ENCODE assay signal across 18 cellular contexts in genomic region chr20:38046572-38046971, GRCh38. TPM values are rescaled to one million over a fixed set of nuclear protein-coding genes. Genes with fewer than 3 reads are reported as not detected.
DNase-seq lines count a peak whose midpoint lies in the region; ATAC-seq and TF ChIP-seq lines count a peak whose summit lies in the region.
"Had no signal": no experiment of that assay in that cellular context is flagged by ENCODE, and none has a peak within 500 bp of the region (broad histone marks: within the 10 kb centered on the region; RNA-seq: fewer than 3 reads in every experiment).

No MANE protein-coding gene starts in this region.

- H3K27ac Mint-ChIP-seq in GM23338 = peak overlapping the region; percentile 53
- peak overlapping the region; percentile 15 for H3K27ac Mint-ChIP-seq in neural progenitor cell
- H3K27ac Mint-ChIP-seq: activated CD4-positive, alpha-beta T cell treated with anti-CD3 and anti-CD28 coated beads, Interleukin-2, amount 10 ng/mL, durations not matched to agents 7 days and 5 days; T-helper 2 cell treated with Interferon-gamma antibody and Interleukin-4, amounts not matched to agents 5 μg/mL and 100 μg/mL, for 36 hours had no signal

- H3K4me1 Mint-ChIP-seq in GM23338 (peaks cover 26% of the 10 kb centered on the region), neural progenitor cell (peaks cover 2% of the 10 kb centered on the region)

- peaks cover 100% of the 10 kb centered on the region for H3K79me2 ChIP-seq in GM23338 (replicated peaks; ENCODE audit: insufficient read depth)
- peaks cover 75% of the 10 kb centered on the region for H3K79me2 ChIP-seq in neural progenitor cell (ENCODE audit: low read depth)

- DNase-seq in GM23338 (ENCODE audit: low spot score) (peak; percentile 48), LHCN-M2 (ENCODE audit: low read depth) (peak; percentile 75), neural progenitor cell (ENCODE audit: low spot score) (no peak), NK-92 (lab: John Stamatoyannopoulos, UW; ENCODE audit: unreplicated experiment) (no peak)
- DNase-seq: activated CD4-positive, alpha-beta T cell treated with anti-CD3 and anti-CD28 coated beads, Interleukin-2, amount 10 ng/mL, durations not matched to agents 7 days and 5 days; dorsolateral prefrontal cortex; esophagus squamous epithelium; NCI-H2081 treated with DMSO at 0.1 percent for 48 hours; NCI-H748 treated with DMSO at 0.1 percent for 48 hours; nucleus accumbens; stimulated activated naive CD4-positive, alpha-beta T cell had no signal

- peaks cover 31% of the 10 kb centered on the region for H4K20me1 ChIP-seq in GM23338 (replicated peaks; ENCODE audit: insufficient read depth)
- peaks cover 43% of the 10 kb centered on the region for H4K20me1 ChIP-seq in neural progenitor cell (ENCODE audit: low read depth)

- H3K4me2 ChIP-seq in GM23338 = peak overlapping the region; percentile 31
- H3K4me2 ChIP-seq in neural progenitor cell = no peak overlapping the region
- H3K4me2 ChIP-seq: BLaER1 treated with 17β-estradiol and CSF1 and Interleukin-3, amounts not matched to agents 10 nM and 100 nM had no signal

- no peak for TF ChIP-seq POLR2A in gastroesophageal sphincter (IDR thresholded peaks at IDR 0.05)

- TF ChIP-seq CTCF in GM23338 (conservative IDR thresholded peaks at IDR 0.05; ENCODE audit: low read depth in 2 of 2) (no peak), gastroesophageal sphincter (IDR thresholded peaks at IDR 0.05) (no peak), neural progenitor cell (IDR thresholded peaks at IDR 0.05) (no peak)

- H3F3A ChIP-seq in GM23338 (replicated peaks; ENCODE audit: low read depth) (no peaks in the 10 kb centered on the region), neural progenitor cell (ENCODE audit: low read depth) (no peaks in the 10 kb centered on the region)

- H3K36me3 ChIP-seq in GM23338 (ENCODE audit: insufficient read depth) = peaks cover 16% of the 10 kb centered on the region
- peaks cover 0 to 77% of the 10 kb centered on the region in 2 donors for H3K36me3 ChIP-seq in gastroesophageal sphincter
- H3K36me3 ChIP-seq in neural progenitor cell = no peaks in the 10 kb centered on the region

- H3K9me3 Mint-ChIP-seq in GM23338 = no peaks in the 10 kb centered on the region
- H3K9me3 Mint-ChIP-seq in neural progenitor cell = no peaks in the 10 kb centered on the region
- H3K9me3 Mint-ChIP-seq: activated CD4-positive, alpha-beta T cell treated with anti-CD3 and anti-CD28 coated beads, Interleukin-2, amount 10 ng/mL, durations not matched to agents 7 days and 5 days; T-helper 2 cell treated with Interferon-gamma antibody and Interleukin-4, amounts not matched to agents 5 μg/mL and 100 μg/mL, for 36 hours had no signal

- H3K9me3 ChIP-seq in gastroesophageal sphincter (no peaks in the 10 kb centered on the region), neural progenitor cell (ENCODE audit: low read depth) (no peaks in the 10 kb centered on the region)
- H3K9me3 ChIP-seq: BLaER1 treated with 17β-estradiol and CSF1 and Interleukin-3, amounts not matched to agents 10 nM and 100 nM; esophagus squamous epithelium had no signal

- H3K36me3 Mint-ChIP-seq in GM23338 (ENCODE audit: low read depth) (peaks cover 44% of the 10 kb centered on the region; the same call in 2 of the 3 replicates), neural progenitor cell (peaks cover 20% of the 10 kb centered on the region)

- H3K9ac ChIP-seq in neural progenitor cell = no peak overlapping the region
- H3K9ac ChIP-seq: BLaER1 treated with 17β-estradiol and CSF1 and Interleukin-3, amounts not matched to agents 10 nM and 100 nM had no signal

- H3K27ac ChIP-seq in GM23338 (ENCODE audit: low read depth) (no peak overlapping the region; the same call in 1 of the 2 replicates), gastroesophageal sphincter (no peak overlapping the region), neural progenitor cell (no peak overlapping the region)
- H3K27ac ChIP-seq: BLaER1 treated with 17β-estradiol and CSF1 and Interleukin-3, amounts not matched to agents 10 nM and 100 nM; esophagus squamous epithelium; skin epidermis had no signal

- H3K4me1 ChIP-seq in GM23338 (ENCODE audit: insufficient read depth) (peaks cover 19% of the 10 kb centered on the region), gastroesophageal sphincter (peaks cover 0 to 33% (median 7%) of the 10 kb centered on the region in 3 donors), neural progenitor cell (peaks cover 3% of the 10 kb centered on the region)

- H2AFZ ChIP-seq in GM23338 = no peak overlapping the region
- no peak overlapping the region for H2AFZ ChIP-seq in neural progenitor cell (replicated peaks)

- no peak for TF ChIP-seq EP300 in gastroesophageal sphincter (IDR thresholded peaks at IDR 0.05)

- ATAC-seq in GM23338 = peak; percentile 95
- ATAC-seq in gastroesophageal sphincter = peak; percentile 48
- ATAC-seq in HG03457 (IDR thresholded peaks at IDR 0.05; ENCODE audit: unreplicated experiment) = no peak
- no peak for ATAC-seq in GM21619 (IDR thresholded peaks at IDR 0.05; ENCODE audit: unreplicated experiment)

- H3K27me3 ChIP-seq in GM23338 (ENCODE audit: insufficient read depth) (no peaks in the 10 kb centered on the region), gastroesophageal sphincter (no peaks in the 10 kb centered on the region), neural progenitor cell (no peaks in the 10 kb centered on the region)
- H3K27me3 ChIP-seq: BLaER1 treated with 17β-estradiol and CSF1 and Interleukin-3, amounts not matched to agents 10 nM and 100 nM; dorsolateral prefrontal cortex; esophagus squamous epithelium had no signal

- WGBS in gastroesophageal sphincter (ENCODE audit: low coverage in 1 of 2), 2 donors = 43 to 44% methylated on average over 4 of the region's 4 CpGs

- H3K4me3 Mint-ChIP-seq in GM23338 (no peak overlapping the region), neural progenitor cell (no peak overlapping the region)
- H3K4me3 Mint-ChIP-seq: activated CD4-positive, alpha-beta T cell treated with anti-CD3 and anti-CD28 coated beads, Interleukin-2, amount 10 ng/mL, durations not matched to agents 7 days and 5 days; T-helper 2 cell treated with Interferon-gamma antibody and Interleukin-4, amounts not matched to agents 5 μg/mL and 100 μg/mL, for 36 hours had no signal

- H3K4me3 ChIP-seq in GM23338 (peak overlapping the region; percentile 17; the same call in 1 of the 2 replicates), gastroesophageal sphincter (no peak overlapping the region), neural progenitor cell (no peak overlapping the region)
- H3K4me3 ChIP-seq: BLaER1 treated with 17β-estradiol and CSF1 and Interleukin-3, amounts not matched to agents 10 nM and 100 nM; dorsolateral prefrontal cortex; esophagus squamous epithelium; lung; skin epidermis had no signal

- H3K27me3 Mint-ChIP-seq in GM23338 (ENCODE audit: insufficient read depth, low read depth, poor library complexity) (peaks cover 3% of the 10 kb centered on the region), neural progenitor cell (ENCODE audit: insufficient read depth, low read depth) (no peaks in the 10 kb centered on the region)
- H3K27me3 Mint-ChIP-seq: activated CD4-positive, alpha-beta T cell treated with anti-CD3 and anti-CD28 coated beads, Interleukin-2, amount 10 ng/mL, durations not matched to agents 7 days and 5 days had no signal

- H3K9me2 ChIP-seq in GM23338 (ENCODE audit: insufficient read depth) = no peaks in the 10 kb centered on the region

RNA-seq across cellular contexts. Expression of gene RPRD1B, which starts 13.0 kb away (rescaled TPM):
- total RNA-seq in GM23338 (2014; rRNA removed; shearing (Covaris generic)) = 14.8 and 24.3 TPM in 2 replicates
- polyA plus RNA-seq in GM23338 (2016; fragmentation: Nextera tagmentation; extraction: Ambion mirVana) = 6.3 and 7.3 TPM in 2 replicates
- total RNA-seq in LHCN-M2 (2014; rRNA removed) (15.8 and 21.3 TPM in 2 replicates), gastroesophageal sphincter (10 to 100 TPM; 17.1 to 26.8 (median 23.7) TPM), neural progenitor cell (ENCODE audit: low replicate concordance) (21.6 and 37.7 TPM in 2 replicates)
- polyA plus RNA-seq in LHCN-M2 (2012) = 8.6 TPM

RNA-seq across cellular contexts. Expression of gene TTI1, which starts 13.3 kb away (rescaled TPM):
- total RNA-seq in GM23338 (2014; rRNA removed; shearing (Covaris generic)) = 48.7 and 56.4 TPM in 2 replicates
- polyA plus RNA-seq in GM23338 (2016; fragmentation: Nextera tagmentation; extraction: Ambion mirVana) = 17.3 and 17.8 TPM in 2 replicates
- 33.5 and 35.3 TPM in 2 replicates for total RNA-seq in LHCN-M2 (2014; rRNA removed)
- 10.4 TPM for polyA plus RNA-seq in LHCN-M2 (2012)
- 10 to 100 TPM in 3 of 4 donors, 1 to 10 TPM in 1; 9.8 to 14.8 (median 12.5) TPM for total RNA-seq in gastroesophageal sphincter
- 52.1 and 55.9 TPM in 2 replicates for total RNA-seq in neural progenitor cell (ENCODE audit: low replicate concordance)

Comparison
In these comparisons a context has a peak if more than half of its experiments do, and no peak if none do; other contexts are left out.
1. ATAC-seq: peak in GM23338 (single experiment) and gastroesophageal sphincter (single experiment); none in HG03457 (single experiment) and GM21619 (single experiment).
2. DNase-seq: peak in GM23338 (single experiment) and LHCN-M2 (single experiment); none in neural progenitor cell (single experiment) and NK-92 (single experiment).